ENCODE assay signal across 8 cellular contexts in genomic region chr9:92706218-92706940, GRCh38. TPM values are rescaled to one million over a fixed set of nuclear protein-coding genes. Genes with fewer than 3 reads are reported as not detected.
DNase-seq lines count a peak whose midpoint lies in the region; ATAC-seq, FAIRE-seq and TF ChIP-seq lines count a peak whose summit lies in the region.

No MANE protein-coding gene starts in this region.

- H3K4me1 ChIP-seq in keratinocyte (ENCODE audit: control insufficient read depth, extremely low read depth, insufficient read depth, low read length) (peaks cover 56% of the 10 kb centered on the region), upper lobe of right lung (no peaks in the 10 kb centered on the region)

- no peak overlapping the region for H3K4me3 Mint-ChIP-seq in activated naive CD4-positive, alpha-beta T cell treated with anti-CD3 and anti-CD28 coated beads for 36 hours
- H3K4me3 Mint-ChIP-seq in activated T-helper 2 cell treated with anti-CD3 and anti-CD28 coated beads, Interferon-gamma antibody, Interleukin-2, Interleukin-4, amounts not matched to agents 10 μg/mL and 5 μg/mL and 100 μg/mL, durations not matched to agents 14 hours and 24 hours and 36 hours (ENCODE audit: low read depth): no peak overlapping the region

- H3K9ac ChIP-seq in keratinocyte (ENCODE audit: control insufficient read depth, extremely low read depth, insufficient read depth, low read length): peak overlapping the region; percentile 71

- intact Hi-C loops in activated naive CD4-positive, alpha-beta T cell treated with anti-CD3 and anti-CD28 coated beads for 36 hours (cut with micrococcal nuclease): loop anchor here (5.0 kb wide), 1 partner anchor 574 kb away; no protein-coding TSS in a partner anchor
- intact Hi-C loops in activated T-helper 2 cell treated with anti-CD3 and anti-CD28 coated beads, Interferon-gamma antibody, Interleukin-2, Interleukin-4, amounts not matched to agents 10 μg/mL and 5 μg/mL and 100 μg/mL, durations not matched to agents 14 hours and 24 hours and 36 hours (cut with micrococcal nuclease): loop anchor here (2.0 kb wide), 1 partner anchor 36 kb away; the partner anchor contains the start of gene IPPK
- intact Hi-C loops in upper lobe of right lung (cut with DNase I): no loop called here

- peaks cover 13% of the 10 kb centered on the region for H3K4me1 Mint-ChIP-seq in activated naive CD4-positive, alpha-beta T cell treated with anti-CD3 and anti-CD28 coated beads for 36 hours (ENCODE audit: low read depth)
- H3K4me1 Mint-ChIP-seq in activated T-helper 2 cell treated with anti-CD3 and anti-CD28 coated beads, Interferon-gamma antibody, Interleukin-2, Interleukin-4, amounts not matched to agents 10 μg/mL and 5 μg/mL and 100 μg/mL, durations not matched to agents 14 hours and 24 hours and 36 hours (ENCODE audit: low read depth): peaks cover 24% of the 10 kb centered on the region

- peaks cover 5% of the 10 kb centered on the region for H3K9me1 ChIP-seq in keratinocyte (ENCODE audit: control insufficient read depth, extremely low read depth, insufficient read depth, low read length)

- peak; percentile 73 for FAIRE-seq in keratinocyte (lab: Jason Lieb, UNC)

- peak overlapping the region; percentile 7 for H3K27ac Mint-ChIP-seq in activated naive CD4-positive, alpha-beta T cell treated with anti-CD3 and anti-CD28 coated beads for 36 hours
- peak overlapping the region; percentile 26 for H3K27ac Mint-ChIP-seq in activated T-helper 2 cell treated with anti-CD3 and anti-CD28 coated beads, Interferon-gamma antibody, Interleukin-2, Interleukin-4, amounts not matched to agents 10 μg/mL and 5 μg/mL and 100 μg/mL, durations not matched to agents 14 hours and 24 hours and 36 hours

- TF ChIP-seq CTCF in LNCAP (IDR thresholded peaks at IDR 0.05) (peak; percentile 68; the same call in 1 of the 2 replicates), keratinocyte (optimal IDR thresholded peaks at IDR 0.05 in 1 of 3, IDR thresholded peaks at IDR 0.05 in 1 of 3, conservative IDR thresholded peaks at IDR 0.05 in 1 of 3; ENCODE audit: extremely low read depth in 1 of 3, insufficient read depth in 2 of 3, low read length in 3 of 3) (peak; percentile 74 to 92 (median 87)), upper lobe of right lung (IDR thresholded peaks at IDR 0.05) (peak; percentile 48)

- no peaks in the 10 kb centered on the region for H3K9me3 ChIP-seq in keratinocyte (ENCODE audit: control insufficient read depth, low read depth, low read length)
- H3K9me3 ChIP-seq in upper lobe of right lung: no peaks in the 10 kb centered on the region

- H4K20me1 ChIP-seq in keratinocyte (ENCODE audit: control insufficient read depth, extremely low read depth, insufficient read depth, low read length): no peaks in the 10 kb centered on the region

- H3K27me3 ChIP-seq in keratinocyte (ENCODE audit: control insufficient read depth, extremely low read depth, insufficient read depth, low read length) (no peaks in the 10 kb centered on the region), upper lobe of right lung (no peaks in the 10 kb centered on the region)

- H3K27me3 Mint-ChIP-seq in activated naive CD4-positive, alpha-beta T cell treated with anti-CD3 and anti-CD28 coated beads for 36 hours (ENCODE audit: low read depth): no peaks in the 10 kb centered on the region
- no peaks in the 10 kb centered on the region for H3K27me3 Mint-ChIP-seq in activated T-helper 2 cell treated with anti-CD3 and anti-CD28 coated beads, Interferon-gamma antibody, Interleukin-2, Interleukin-4, amounts not matched to agents 10 μg/mL and 5 μg/mL and 100 μg/mL, durations not matched to agents 14 hours and 24 hours and 36 hours (ENCODE audit: low read depth)

- H3K4me2 ChIP-seq in keratinocyte (ENCODE audit: control insufficient read depth, extremely low read depth, insufficient read depth, low read depth, low read length): peak overlapping the region; percentile 73

- peaks cover 4% of the 10 kb centered on the region for H3K36me3 Mint-ChIP-seq in activated naive CD4-positive, alpha-beta T cell treated with anti-CD3 and anti-CD28 coated beads for 36 hours (ENCODE audit: low read depth)
- peaks cover 12% of the 10 kb centered on the region for H3K36me3 Mint-ChIP-seq in activated T-helper 2 cell treated with anti-CD3 and anti-CD28 coated beads, Interferon-gamma antibody, Interleukin-2, Interleukin-4, amounts not matched to agents 10 μg/mL and 5 μg/mL and 100 μg/mL, durations not matched to agents 14 hours and 24 hours and 36 hours (ENCODE audit: low read depth)

- H3K4me3 ChIP-seq in keratinocyte (ENCODE audit: control insufficient read depth in 2 of 3, extremely low read depth in 1 of 3, insufficient read depth in 2 of 3, low read depth in 1 of 3, low read length in 3 of 3) (no peak overlapping the region), upper lobe of right lung (no peak overlapping the region)

- H3K27ac ChIP-seq in keratinocyte (ENCODE audit: control insufficient read depth, insufficient read depth, low read length) (peak overlapping the region; percentile 96), upper lobe of right lung (no peak overlapping the region)

- CTCF ChIA-PET in activated naive CD4-positive, alpha-beta T cell treated with anti-CD3 and anti-CD28 coated beads for 36 hours (lab: Charles Lee): interaction anchor here (0.8 to 1.0 kb wide), 3 partner anchors 9 to 859 kb away, joined by 3 to 5 read pairs (median 3); no protein-coding TSS in a partner anchor

- ATAC-seq in upper lobe of right lung (peak; percentile 80), HG02759 (IDR thresholded peaks at IDR 0.05; ENCODE audit: unreplicated experiment) (no peak)

- peak; percentile 61 for DNase-seq in activated naive CD4-positive, alpha-beta T cell treated with anti-CD3 and anti-CD28 coated beads for 36 hours
- no peak for DNase-seq in activated naive CD4-positive, alpha-beta T cell treated with anti-CD3 and anti-CD28 coated beads, Interleukin-2, amount 50 U/mL, for 16 hours
- peak; percentile 45 for DNase-seq in activated T-helper 2 cell treated with anti-CD3 and anti-CD28 coated beads, Interferon-gamma antibody, Interleukin-2, Interleukin-4, amounts not matched to agents 10 μg/mL and 5 μg/mL and 100 μg/mL, durations not matched to agents 14 hours and 24 hours and 36 hours (ENCODE audit: low spot score)
- DNase-seq in keratinocyte (ENCODE audit: low read depth, low spot score) (no peak), upper lobe of right lung (no peak), NCI-H774 (lab: John Stamatoyannopoulos, UW) (no peak)

- no peaks in the 10 kb centered on the region for H3K9me3 Mint-ChIP-seq in activated naive CD4-positive, alpha-beta T cell treated with anti-CD3 and anti-CD28 coated beads for 36 hours
- no peaks in the 10 kb centered on the region for H3K9me3 Mint-ChIP-seq in activated T-helper 2 cell treated with anti-CD3 and anti-CD28 coated beads, Interferon-gamma antibody, Interleukin-2, Interleukin-4, amounts not matched to agents 10 μg/mL and 5 μg/mL and 100 μg/mL, durations not matched to agents 14 hours and 24 hours and 36 hours

- peaks cover 9% of the 10 kb centered on the region for H3K79me2 ChIP-seq in keratinocyte (ENCODE audit: control insufficient read depth, insufficient read depth, low read length)

- dilution Hi-C loops in keratinocyte (cut with MboI; ENCODE audit: extremely low pct_ligation_motif_present, low sequenced_read_pairs): no loop called here

- H2AFZ ChIP-seq in keratinocyte (ENCODE audit: control insufficient read depth, low read length): peak overlapping the region; percentile 49

- peaks cover 6 to 20% of the 10 kb centered on the region in 2 experiments for H3K36me3 ChIP-seq in keratinocyte (ENCODE audit: control insufficient read depth in 2 of 2, extremely low read depth in 1 of 2, insufficient read depth in 2 of 2, low read length in 2 of 2)
- peaks cover 10% of the 10 kb centered on the region for H3K36me3 ChIP-seq in upper lobe of right lung

RNA-seq across cellular contexts. Expression of gene IPPK, which starts 36.4 kb away (rescaled TPM):
- total RNA-seq in activated naive CD4-positive, alpha-beta T cell treated with anti-CD3 and anti-CD28 coated beads for 36 hours: 1 to 10 TPM; 7.6 to 8.2 TPM
- total RNA-seq in activated T-helper 2 cell treated with anti-CD3 and anti-CD28 coated beads, Interferon-gamma antibody, Interleukin-2, Interleukin-4, amounts not matched to agents 10 μg/mL and 5 μg/mL and 100 μg/mL, durations not matched to agents 14 hours and 24 hours and 36 hours: 11.5 and 14.8 TPM in 2 replicates
- polyA plus RNA-seq in keratinocyte: 27.5 to 34.9 TPM (median 32.4 TPM) in 3 replicates
- polyA plus RNA-seq in keratinocyte (2011; ENCODE audit: low read depth): 44.5 TPM
- polyA plus RNA-seq in keratinocyte (2011; cell fraction: cytosol; rRNA removed): 28.0 and 37.9 TPM in 2 replicates
- 68.1 and 79.2 TPM in 2 replicates for polyA plus RNA-seq in keratinocyte (2011; cell fraction: nucleus; rRNA removed)
- polyA plus RNA-seq in keratinocyte (2012; ENCODE audit: low replicate concordance): 12.7 and 34.4 TPM in 2 replicates
- polyA minus RNA-seq in keratinocyte: 49.3 to 86.7 TPM (median 68.7 TPM) in 3 replicates
- 26.9 TPM for polyA minus RNA-seq in keratinocyte (2011; cell fraction: cytosol; rRNA and poly(A)+ RNA removed)
- polyA minus RNA-seq in keratinocyte (2011; cell fraction: nucleus; rRNA and poly(A)+ RNA removed): 26.9 and 42.7 TPM in 2 replicates
- total RNA-seq in upper lobe of right lung: 9.6 TPM

RNA-seq across cellular contexts. Expression of gene BICD2, which starts 58.3 kb away (rescaled TPM):
- 10 to 100 TPM; 11.2 to 12.0 TPM for total RNA-seq in activated naive CD4-positive, alpha-beta T cell treated with anti-CD3 and anti-CD28 coated beads for 36 hours
- total RNA-seq in activated T-helper 2 cell treated with anti-CD3 and anti-CD28 coated beads, Interferon-gamma antibody, Interleukin-2, Interleukin-4, amounts not matched to agents 10 μg/mL and 5 μg/mL and 100 μg/mL, durations not matched to agents 14 hours and 24 hours and 36 hours: 22.8 and 23.6 TPM in 2 replicates
- polyA plus RNA-seq in keratinocyte: 26.9 to 47.3 TPM (median 41.9 TPM) in 3 replicates
- 97.4 TPM for polyA plus RNA-seq in keratinocyte (2011; ENCODE audit: low read depth)
- polyA plus RNA-seq in keratinocyte (2011; cell fraction: cytosol; rRNA removed): 42.9 and 60.3 TPM in 2 replicates
- 76.7 and 81.0 TPM in 2 replicates for polyA plus RNA-seq in keratinocyte (2011; cell fraction: nucleus; rRNA removed)
- 63.7 and 91.3 TPM in 2 replicates for polyA plus RNA-seq in keratinocyte (2012; ENCODE audit: low replicate concordance)
- polyA minus RNA-seq in keratinocyte: 38.6 to 50.1 TPM (median 44.3 TPM) in 3 replicates
- 57.0 TPM for polyA minus RNA-seq in keratinocyte (2011; cell fraction: cytosol; rRNA and poly(A)+ RNA removed)
- 45.6 and 62.4 TPM in 2 replicates for polyA minus RNA-seq in keratinocyte (2011; cell fraction: nucleus; rRNA and poly(A)+ RNA removed)
- 38.6 TPM for total RNA-seq in upper lobe of right lung

Comparison
In these comparisons a context has a peak if more than half of its experiments do, and no peak if none do; other contexts are left out.
1. DNase-seq: peak in activated naive CD4-positive, alpha-beta T cell treated with anti-CD3 and anti-CD28 coated beads for 36 hours (single experiment) and activated T-helper 2 cell treated with anti-CD3 and anti-CD28 coated beads, Interferon-gamma antibody, Interleukin-2, Interleukin-4, amounts not matched to agents 10 μg/mL and 5 μg/mL and 100 μg/mL, durations not matched to agents 14 hours and 24 hours and 36 hours (single experiment); none in activated naive CD4-positive, alpha-beta T cell treated with anti-CD3 and anti-CD28 coated beads, Interleukin-2, amount 50 U/mL, for 16 hours (single experiment), keratinocyte (single experiment), upper lobe of right lung (single experiment) and NCI-H774 (single experiment).
2. Peak in every context shown above with its lines, with median percentiles within 50 percentile points of each other: CTCF ChIP-seq.